ENCODE assay signal across 1 cellular context in genomic region chr13:41310963-41311606, GRCh38.
TF ChIP-seq lines count a peak whose summit lies in the region.

NAA16 (plus strand) TSS chr13:41311267; CDS start chr13:41311529, 262 bp downstream.

TF ChIP-seq in HepG2, 621 proteins besides CTCF, POLR2A, EP300 and RAD21 (continued from another document and continues in another):
- TF ChIP-seq, protein P1, sequence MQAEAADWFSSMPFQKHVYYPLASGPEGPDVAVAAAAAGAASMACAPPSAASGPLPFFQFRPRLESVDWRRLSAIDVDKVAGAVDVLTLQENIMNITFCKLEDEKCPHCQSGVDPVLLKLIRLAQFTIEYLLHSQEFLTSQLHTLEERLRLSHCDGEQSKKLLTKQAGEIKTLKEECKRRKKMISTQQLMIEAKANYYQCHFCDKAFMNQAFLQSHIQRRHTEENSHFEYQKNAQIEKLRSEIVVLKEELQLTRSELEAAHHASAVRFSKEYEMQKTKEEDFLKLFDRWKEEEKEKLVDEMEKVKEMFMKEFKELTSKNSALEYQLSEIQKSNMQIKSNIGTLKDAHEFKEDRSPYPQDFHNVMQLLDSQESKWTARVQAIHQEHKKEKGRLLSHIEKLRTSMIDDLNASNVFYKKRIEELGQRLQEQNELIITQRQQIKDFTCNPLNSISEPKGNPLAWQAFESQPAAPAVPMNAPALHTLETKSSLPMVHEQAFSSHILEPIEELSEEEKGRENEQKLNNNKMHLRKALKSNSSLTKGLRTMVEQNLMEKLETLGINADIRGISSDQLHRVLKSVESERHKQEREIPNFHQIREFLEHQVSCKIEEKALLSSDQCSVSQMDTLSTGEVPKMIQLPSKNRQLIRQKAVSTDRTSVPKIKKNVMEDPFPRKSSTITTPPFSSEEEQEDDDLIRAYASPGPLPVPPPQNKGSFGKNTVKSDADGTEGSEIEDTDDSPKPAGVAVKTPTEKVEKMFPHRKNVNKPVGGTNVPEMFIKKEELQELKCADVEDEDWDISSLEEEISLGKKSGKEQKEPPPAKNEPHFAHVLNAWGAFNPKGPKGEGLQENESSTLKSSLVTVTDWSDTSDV (CRISPR knock-in tag; IDR thresholded peaks at IDR 0.05), result no peak
- TF ChIP-seq ZNF605 (CRISPR knock-in tag; IDR thresholded peaks at IDR 0.05), result peak; percentile 57; the same call in 1 of the 2 replicates
- peak; percentile 74; the same call in 1 of the 2 replicates for TF ChIP-seq ZFY (CRISPR knock-in tag; IDR thresholded peaks at IDR 0.05)
- TF ChIP-seq FLYWCH1 (CRISPR knock-in tag; IDR thresholded peaks at IDR 0.05), result no peak
- TF ChIP-seq ZBTB46 (CRISPR knock-in tag; IDR thresholded peaks at IDR 0.05; ENCODE audit: borderline replicate concordance), result no peak
- TF ChIP-seq ZNF331 (CRISPR knock-in tag; IDR thresholded peaks at IDR 0.05), result no peak
- TF ChIP-seq SATB2 (CRISPR knock-in tag; IDR thresholded peaks at IDR 0.05), result no peak
- TF ChIP-seq ZBTB42 (CRISPR knock-in tag; IDR thresholded peaks at IDR 0.05), result peak; percentile 6; the same call in 1 of the 2 replicates
- TF ChIP-seq ZNF430 (CRISPR knock-in tag; IDR thresholded peaks at IDR 0.05), result peak; percentile 93; the same call in 1 of the 2 replicates
- peak; percentile 22; the same call in 1 of the 2 replicates for TF ChIP-seq RXRB (CRISPR knock-in tag; IDR thresholded peaks at IDR 0.05; ENCODE audit: borderline replicate concordance)
- TF ChIP-seq TEAD3 (CRISPR knock-in tag; optimal IDR thresholded peaks at IDR 0.05; ENCODE audit: borderline replicate concordance), result peak; percentile 47
- TF ChIP-seq, protein P2, sequence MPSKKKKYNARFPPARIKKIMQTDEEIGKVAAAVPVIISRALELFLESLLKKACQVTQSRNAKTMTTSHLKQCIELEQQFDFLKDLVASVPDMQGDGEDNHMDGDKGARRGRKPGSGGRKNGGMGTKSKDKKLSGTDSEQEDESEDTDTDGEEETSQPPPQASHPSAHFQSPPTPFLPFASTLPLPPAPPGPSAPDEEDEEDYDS (CRISPR knock-in tag; IDR thresholded peaks at IDR 0.05), result no peak; the same call in 1 of the 2 replicates
- TF ChIP-seq KLF13 (CRISPR knock-in tag; IDR thresholded peaks at IDR 0.05), result no peak
- TF ChIP-seq SRSF9 (IDR thresholded peaks at IDR 0.05; ENCODE audit: borderline replicate concordance, insufficient read depth, low read depth, low read length, poor library complexity, severe bottlenecking), result no peak
- no peak for TF ChIP-seq EHMT2 (IDR thresholded peaks at IDR 0.05; ENCODE audit: borderline replicate concordance, low read depth, low read length)
- TF ChIP-seq, protein P3, sequence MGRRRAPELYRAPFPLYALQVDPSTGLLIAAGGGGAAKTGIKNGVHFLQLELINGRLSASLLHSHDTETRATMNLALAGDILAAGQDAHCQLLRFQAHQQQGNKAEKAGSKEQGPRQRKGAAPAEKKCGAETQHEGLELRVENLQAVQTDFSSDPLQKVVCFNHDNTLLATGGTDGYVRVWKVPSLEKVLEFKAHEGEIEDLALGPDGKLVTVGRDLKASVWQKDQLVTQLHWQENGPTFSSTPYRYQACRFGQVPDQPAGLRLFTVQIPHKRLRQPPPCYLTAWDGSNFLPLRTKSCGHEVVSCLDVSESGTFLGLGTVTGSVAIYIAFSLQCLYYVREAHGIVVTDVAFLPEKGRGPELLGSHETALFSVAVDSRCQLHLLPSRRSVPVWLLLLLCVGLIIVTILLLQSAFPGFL (CRISPR knock-in tag; IDR thresholded peaks at IDR 0.05), result no peak
- TF ChIP-seq ZNF660 (CRISPR knock-in tag; IDR thresholded peaks at IDR 0.05; ENCODE audit: borderline replicate concordance, low read depth), result no peak
- TF ChIP-seq, protein P4, sequence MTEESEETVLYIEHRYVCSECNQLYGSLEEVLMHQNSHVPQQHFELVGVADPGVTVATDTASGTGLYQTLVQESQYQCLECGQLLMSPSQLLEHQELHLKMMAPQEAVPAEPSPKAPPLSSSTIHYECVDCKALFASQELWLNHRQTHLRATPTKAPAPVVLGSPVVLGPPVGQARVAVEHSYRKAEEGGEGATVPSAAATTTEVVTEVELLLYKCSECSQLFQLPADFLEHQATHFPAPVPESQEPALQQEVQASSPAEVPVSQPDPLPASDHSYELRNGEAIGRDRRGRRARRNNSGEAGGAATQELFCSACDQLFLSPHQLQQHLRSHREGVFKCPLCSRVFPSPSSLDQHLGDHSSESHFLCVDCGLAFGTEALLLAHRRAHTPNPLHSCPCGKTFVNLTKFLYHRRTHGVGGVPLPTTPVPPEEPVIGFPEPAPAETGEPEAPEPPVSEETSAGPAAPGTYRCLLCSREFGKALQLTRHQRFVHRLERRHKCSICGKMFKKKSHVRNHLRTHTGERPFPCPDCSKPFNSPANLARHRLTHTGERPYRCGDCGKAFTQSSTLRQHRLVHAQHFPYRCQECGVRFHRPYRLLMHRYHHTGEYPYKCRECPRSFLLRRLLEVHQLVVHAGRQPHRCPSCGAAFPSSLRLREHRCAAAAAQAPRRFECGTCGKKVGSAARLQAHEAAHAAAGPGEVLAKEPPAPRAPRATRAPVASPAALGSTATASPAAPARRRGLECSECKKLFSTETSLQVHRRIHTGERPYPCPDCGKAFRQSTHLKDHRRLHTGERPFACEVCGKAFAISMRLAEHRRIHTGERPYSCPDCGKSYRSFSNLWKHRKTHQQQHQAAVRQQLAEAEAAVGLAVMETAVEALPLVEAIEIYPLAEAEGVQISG (CRISPR knock-in tag; IDR thresholded peaks at IDR 0.05), result peak; percentile 68
- TF ChIP-seq ZNF609 (CRISPR knock-in tag; IDR thresholded peaks at IDR 0.05; ENCODE audit: borderline replicate concordance), result peak; percentile 24; the same call in 1 of the 2 replicates
- no peak for TF ChIP-seq NFIC (IDR thresholded peaks at IDR 0.05; ENCODE audit: low read length)
- peak; percentile 49; the same call in 1 of the 2 replicates for TF ChIP-seq MEIS2 (CRISPR knock-in tag; IDR thresholded peaks at IDR 0.05)
- TF ChIP-seq, protein P5, sequence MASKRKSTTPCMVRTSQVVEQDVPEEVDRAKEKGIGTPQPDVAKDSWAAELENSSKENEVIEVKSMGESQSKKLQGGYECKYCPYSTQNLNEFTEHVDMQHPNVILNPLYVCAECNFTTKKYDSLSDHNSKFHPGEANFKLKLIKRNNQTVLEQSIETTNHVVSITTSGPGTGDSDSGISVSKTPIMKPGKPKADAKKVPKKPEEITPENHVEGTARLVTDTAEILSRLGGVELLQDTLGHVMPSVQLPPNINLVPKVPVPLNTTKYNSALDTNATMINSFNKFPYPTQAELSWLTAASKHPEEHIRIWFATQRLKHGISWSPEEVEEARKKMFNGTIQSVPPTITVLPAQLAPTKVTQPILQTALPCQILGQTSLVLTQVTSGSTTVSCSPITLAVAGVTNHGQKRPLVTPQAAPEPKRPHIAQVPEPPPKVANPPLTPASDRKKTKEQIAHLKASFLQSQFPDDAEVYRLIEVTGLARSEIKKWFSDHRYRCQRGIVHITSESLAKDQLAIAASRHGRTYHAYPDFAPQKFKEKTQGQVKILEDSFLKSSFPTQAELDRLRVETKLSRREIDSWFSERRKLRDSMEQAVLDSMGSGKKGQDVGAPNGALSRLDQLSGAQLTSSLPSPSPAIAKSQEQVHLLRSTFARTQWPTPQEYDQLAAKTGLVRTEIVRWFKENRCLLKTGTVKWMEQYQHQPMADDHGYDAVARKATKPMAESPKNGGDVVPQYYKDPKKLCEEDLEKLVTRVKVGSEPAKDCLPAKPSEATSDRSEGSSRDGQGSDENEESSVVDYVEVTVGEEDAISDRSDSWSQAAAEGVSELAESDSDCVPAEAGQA (IDR thresholded peaks at IDR 0.05; ENCODE audit: low read depth), result peak; percentile 63; the same call in 1 of the 2 replicates
- TF ChIP-seq, protein P5 (CRISPR knock-in tag; IDR thresholded peaks at IDR 0.05; ENCODE audit: borderline replicate concordance), result 0 out of 2 replicates have a peak, but pooled peaks have one; percentile 30
- TF ChIP-seq MXD4 (CRISPR knock-in tag; IDR thresholded peaks at IDR 0.05), result peak; percentile 52; the same call in 1 of the 2 replicates
- no peak; the same call in 1 of the 2 replicates for TF ChIP-seq ZBTB26 (CRISPR knock-in tag; IDR thresholded peaks at IDR 0.05; ENCODE audit: borderline replicate concordance)
- peak; percentile 24; the same call in 1 of the 2 replicates for TF ChIP-seq NRL (CRISPR knock-in tag; IDR thresholded peaks at IDR 0.05; ENCODE audit: borderline replicate concordance)
- TF ChIP-seq ZNF333 (CRISPR knock-in tag; IDR thresholded peaks at IDR 0.05; ENCODE audit: borderline replicate concordance), result peak; percentile 36; the same call in 1 of the 2 replicates
- peak; percentile 80; the same call in 1 of the 2 replicates for TF ChIP-seq ZMYM4 (CRISPR knock-in tag; IDR thresholded peaks at IDR 0.05)
- TF ChIP-seq FIP1L1 (IDR thresholded peaks at IDR 0.05; ENCODE audit: borderline replicate concordance, insufficient read depth, low read depth, low read length), result no peak
- TF ChIP-seq HMG20B (CRISPR knock-in tag; conservative IDR thresholded peaks at IDR 0.05), result no peak
- peak; percentile 64; the same call in 1 of the 2 replicates for TF ChIP-seq MYPOP (CRISPR knock-in tag; IDR thresholded peaks at IDR 0.05)
- no peak for TF ChIP-seq FOXK2 (IDR thresholded peaks at IDR 0.05)
- TF ChIP-seq MED1 (CRISPR knock-in tag; IDR thresholded peaks at IDR 0.05), result peak; percentile 42; the same call in 1 of the 2 replicates
- 0 out of 2 replicates have a peak, but pooled peaks have one; percentile 35 for TF ChIP-seq SMAD1 (CRISPR knock-in tag; IDR thresholded peaks at IDR 0.05; ENCODE audit: borderline replicate concordance, low read depth)
- no peak for TF ChIP-seq ETV6 (CRISPR knock-in tag; conservative IDR thresholded peaks at IDR 0.05)
